ENCODE assay signal across 1 cellular context in the genomic region with DNA sequence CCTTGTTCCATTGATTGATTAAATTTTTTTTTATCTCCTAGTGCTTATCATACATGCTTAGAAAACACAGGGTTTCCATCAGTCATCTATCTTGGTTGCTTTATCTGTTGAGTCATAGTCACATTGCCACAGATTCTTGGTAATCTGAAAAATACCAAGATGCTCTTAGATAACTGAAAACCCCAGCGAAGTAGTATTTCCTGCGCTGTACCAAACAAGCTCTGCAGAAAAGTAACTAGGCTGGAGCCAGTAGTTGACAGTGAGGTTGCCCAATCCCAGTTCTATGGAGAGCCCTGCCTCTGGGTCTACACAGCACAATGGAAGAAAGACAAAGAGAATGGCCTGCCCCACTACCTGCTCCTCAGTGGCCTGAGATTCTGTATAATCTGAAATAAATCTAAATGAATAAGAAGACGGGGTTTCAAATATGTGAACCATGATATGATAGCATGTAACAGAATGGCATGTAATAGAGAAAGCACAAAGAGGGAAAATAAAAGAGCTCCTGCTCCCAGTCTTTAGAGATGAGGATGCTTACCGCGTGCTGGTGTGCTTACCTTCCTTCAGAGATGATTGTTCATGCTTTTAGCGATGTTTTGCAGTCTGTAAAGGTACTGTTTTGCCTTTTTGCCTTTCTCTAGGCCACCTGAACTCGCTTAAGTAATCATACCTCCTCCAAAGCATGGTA.
TF ChIP-seq lines count a peak whose summit lies in the region.

No MANE protein-coding gene starts in this region.

TF ChIP-seq in K562, 482 proteins besides CTCF, POLR2A, EP300 and RAD21 (continued from another document):
- TF ChIP-seq, protein P1, sequence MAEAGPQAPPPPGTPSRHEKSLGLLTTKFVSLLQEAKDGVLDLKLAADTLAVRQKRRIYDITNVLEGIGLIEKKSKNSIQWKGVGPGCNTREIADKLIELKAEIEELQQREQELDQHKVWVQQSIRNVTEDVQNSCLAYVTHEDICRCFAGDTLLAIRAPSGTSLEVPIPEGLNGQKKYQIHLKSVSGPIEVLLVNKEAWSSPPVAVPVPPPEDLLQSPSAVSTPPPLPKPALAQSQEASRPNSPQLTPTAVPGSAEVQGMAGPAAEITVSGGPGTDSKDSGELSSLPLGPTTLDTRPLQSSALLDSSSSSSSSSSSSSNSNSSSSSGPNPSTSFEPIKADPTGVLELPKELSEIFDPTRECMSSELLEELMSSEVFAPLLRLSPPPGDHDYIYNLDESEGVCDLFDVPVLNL (CRISPR knock-in tag; IDR thresholded peaks at IDR 0.05; ENCODE audit: low read depth) = no peak
- TF ChIP-seq, protein P2, sequence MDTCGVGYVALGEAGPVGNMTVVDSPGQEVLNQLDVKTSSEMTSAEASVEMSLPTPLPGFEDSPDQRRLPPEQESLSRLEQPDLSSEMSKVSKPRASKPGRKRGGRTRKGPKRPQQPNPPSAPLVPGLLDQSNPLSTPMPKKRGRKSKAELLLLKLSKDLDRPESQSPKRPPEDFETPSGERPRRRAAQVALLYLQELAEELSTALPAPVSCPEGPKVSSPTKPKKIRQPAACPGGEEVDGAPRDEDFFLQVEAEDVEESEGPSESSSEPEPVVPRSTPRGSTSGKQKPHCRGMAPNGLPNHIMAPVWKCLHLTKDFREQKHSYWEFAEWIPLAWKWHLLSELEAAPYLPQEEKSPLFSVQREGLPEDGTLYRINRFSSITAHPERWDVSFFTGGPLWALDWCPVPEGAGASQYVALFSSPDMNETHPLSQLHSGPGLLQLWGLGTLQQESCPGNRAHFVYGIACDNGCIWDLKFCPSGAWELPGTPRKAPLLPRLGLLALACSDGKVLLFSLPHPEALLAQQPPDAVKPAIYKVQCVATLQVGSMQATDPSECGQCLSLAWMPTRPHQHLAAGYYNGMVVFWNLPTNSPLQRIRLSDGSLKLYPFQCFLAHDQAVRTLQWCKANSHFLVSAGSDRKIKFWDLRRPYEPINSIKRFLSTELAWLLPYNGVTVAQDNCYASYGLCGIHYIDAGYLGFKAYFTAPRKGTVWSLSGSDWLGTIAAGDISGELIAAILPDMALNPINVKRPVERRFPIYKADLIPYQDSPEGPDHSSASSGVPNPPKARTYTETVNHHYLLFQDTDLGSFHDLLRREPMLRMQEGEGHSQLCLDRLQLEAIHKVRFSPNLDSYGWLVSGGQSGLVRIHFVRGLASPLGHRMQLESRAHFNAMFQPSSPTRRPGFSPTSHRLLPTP (IDR thresholded peaks at IDR 0.05; ENCODE audit: borderline replicate concordance, extremely low read depth, insufficient read length) = no peak
- peak; percentile 80 for TF ChIP-seq SMARCC2 (IDR thresholded peaks at IDR 0.05; ENCODE audit: low read depth)
- TF ChIP-seq ZNF174 (CRISPR knock-in tag; IDR thresholded peaks at IDR 0.05) = no peak
- TF ChIP-seq CHD2 (IDR thresholded peaks at IDR 0.05; ENCODE audit: low read depth, low read length) = no peak
- TF ChIP-seq, protein P3, sequence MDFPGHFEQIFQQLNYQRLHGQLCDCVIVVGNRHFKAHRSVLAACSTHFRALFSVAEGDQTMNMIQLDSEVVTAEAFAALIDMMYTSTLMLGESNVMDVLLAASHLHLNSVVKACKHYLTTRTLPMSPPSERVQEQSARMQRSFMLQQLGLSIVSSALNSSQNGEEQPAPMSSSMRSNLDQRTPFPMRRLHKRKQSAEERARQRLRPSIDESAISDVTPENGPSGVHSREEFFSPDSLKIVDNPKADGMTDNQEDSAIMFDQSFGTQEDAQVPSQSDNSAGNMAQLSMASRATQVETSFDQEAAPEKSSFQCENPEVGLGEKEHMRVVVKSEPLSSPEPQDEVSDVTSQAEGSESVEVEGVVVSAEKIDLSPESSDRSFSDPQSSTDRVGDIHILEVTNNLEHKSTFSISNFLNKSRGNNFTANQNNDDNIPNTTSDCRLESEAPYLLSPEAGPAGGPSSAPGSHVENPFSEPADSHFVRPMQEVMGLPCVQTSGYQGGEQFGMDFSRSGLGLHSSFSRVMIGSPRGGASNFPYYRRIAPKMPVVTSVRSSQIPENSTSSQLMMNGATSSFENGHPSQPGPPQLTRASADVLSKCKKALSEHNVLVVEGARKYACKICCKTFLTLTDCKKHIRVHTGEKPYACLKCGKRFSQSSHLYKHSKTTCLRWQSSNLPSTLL (IDR thresholded peaks at IDR 0.05) = no peak
- TF ChIP-seq ZNF354B (CRISPR knock-in tag; IDR thresholded peaks at IDR 0.05) = no peak
- no peak for TF ChIP-seq KAT2B (IDR thresholded peaks at IDR 0.05; ENCODE audit: low read depth, low read length)
- TF ChIP-seq ZNF695 (CRISPR knock-in tag; IDR thresholded peaks at IDR 0.05) = no peak
- TF ChIP-seq ZNF121 (CRISPR knock-in tag; conservative IDR thresholded peaks at IDR 0.05) = no peak
- no peak for TF ChIP-seq HMG20A (CRISPR knock-in tag; conservative IDR thresholded peaks at IDR 0.05)
- TF ChIP-seq FIP1L1 (IDR thresholded peaks at IDR 0.05; ENCODE audit: low read depth, low read length, poor library complexity, severe bottlenecking) = no peak
- TF ChIP-seq RBM39 (optimal IDR thresholded peaks at IDR 0.05; ENCODE audit: low read depth, low read length) = no peak
- peak; percentile 97 for TF ChIP-seq FOSL1 (tag; conservative IDR thresholded peaks at IDR 0.05)
- TF ChIP-seq, protein P4, sequence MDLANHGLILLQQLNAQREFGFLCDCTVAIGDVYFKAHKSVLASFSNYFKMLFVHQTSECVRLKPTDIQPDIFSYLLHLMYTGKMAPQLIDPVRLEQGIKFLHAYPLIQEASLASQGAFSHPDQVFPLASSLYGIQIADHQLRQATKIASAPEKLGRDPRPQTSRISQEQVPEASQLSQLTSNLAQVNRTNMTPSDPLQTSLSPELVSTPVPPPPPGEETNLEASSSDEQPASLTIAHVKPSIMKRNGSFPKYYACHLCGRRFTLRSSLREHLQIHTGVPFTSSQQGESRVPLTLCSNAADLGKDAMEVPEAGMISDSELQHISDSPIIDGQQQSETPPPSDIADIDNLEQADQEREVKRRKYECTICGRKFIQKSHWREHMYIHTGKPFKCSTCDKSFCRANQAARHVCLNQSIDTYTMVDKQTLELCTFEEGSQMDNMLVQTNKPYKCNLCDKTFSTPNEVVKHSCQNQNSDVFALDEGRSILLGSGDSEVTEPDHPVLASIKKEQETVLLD (IDR thresholded peaks at IDR 0.05) = 0 out of 2 replicates have a peak, but pooled peaks have one; percentile 19
- TF ChIP-seq ZNF766 (CRISPR knock-in tag; conservative IDR thresholded peaks at IDR 0.05) = peak; percentile 38; the same call in 1 of the 2 replicates
- TF ChIP-seq MTA1 (IDR thresholded peaks at IDR 0.05; ENCODE audit: borderline replicate concordance) = peak; percentile 77
- TF ChIP-seq ZNF253 (CRISPR knock-in tag; conservative IDR thresholded peaks at IDR 0.05) = no peak
- 0 out of 2 replicates have a peak, but pooled peaks have one; percentile 14 for TF ChIP-seq LEF1 (IDR thresholded peaks at IDR 0.05)
- no peak for TF ChIP-seq TOE1 (IDR thresholded peaks at IDR 0.05; ENCODE audit: borderline replicate concordance)
- TF ChIP-seq TOE1 (CRISPR knock-in tag; IDR thresholded peaks at IDR 0.05; ENCODE audit: borderline replicate concordance, low read depth) = no peak
- no peak for TF ChIP-seq GATAD2B (IDR thresholded peaks at IDR 0.05; ENCODE audit: borderline replicate concordance)
- no peak for TF ChIP-seq SNIP1 (IDR thresholded peaks at IDR 0.05; ENCODE audit: low read depth)
- TF ChIP-seq, protein P5, sequence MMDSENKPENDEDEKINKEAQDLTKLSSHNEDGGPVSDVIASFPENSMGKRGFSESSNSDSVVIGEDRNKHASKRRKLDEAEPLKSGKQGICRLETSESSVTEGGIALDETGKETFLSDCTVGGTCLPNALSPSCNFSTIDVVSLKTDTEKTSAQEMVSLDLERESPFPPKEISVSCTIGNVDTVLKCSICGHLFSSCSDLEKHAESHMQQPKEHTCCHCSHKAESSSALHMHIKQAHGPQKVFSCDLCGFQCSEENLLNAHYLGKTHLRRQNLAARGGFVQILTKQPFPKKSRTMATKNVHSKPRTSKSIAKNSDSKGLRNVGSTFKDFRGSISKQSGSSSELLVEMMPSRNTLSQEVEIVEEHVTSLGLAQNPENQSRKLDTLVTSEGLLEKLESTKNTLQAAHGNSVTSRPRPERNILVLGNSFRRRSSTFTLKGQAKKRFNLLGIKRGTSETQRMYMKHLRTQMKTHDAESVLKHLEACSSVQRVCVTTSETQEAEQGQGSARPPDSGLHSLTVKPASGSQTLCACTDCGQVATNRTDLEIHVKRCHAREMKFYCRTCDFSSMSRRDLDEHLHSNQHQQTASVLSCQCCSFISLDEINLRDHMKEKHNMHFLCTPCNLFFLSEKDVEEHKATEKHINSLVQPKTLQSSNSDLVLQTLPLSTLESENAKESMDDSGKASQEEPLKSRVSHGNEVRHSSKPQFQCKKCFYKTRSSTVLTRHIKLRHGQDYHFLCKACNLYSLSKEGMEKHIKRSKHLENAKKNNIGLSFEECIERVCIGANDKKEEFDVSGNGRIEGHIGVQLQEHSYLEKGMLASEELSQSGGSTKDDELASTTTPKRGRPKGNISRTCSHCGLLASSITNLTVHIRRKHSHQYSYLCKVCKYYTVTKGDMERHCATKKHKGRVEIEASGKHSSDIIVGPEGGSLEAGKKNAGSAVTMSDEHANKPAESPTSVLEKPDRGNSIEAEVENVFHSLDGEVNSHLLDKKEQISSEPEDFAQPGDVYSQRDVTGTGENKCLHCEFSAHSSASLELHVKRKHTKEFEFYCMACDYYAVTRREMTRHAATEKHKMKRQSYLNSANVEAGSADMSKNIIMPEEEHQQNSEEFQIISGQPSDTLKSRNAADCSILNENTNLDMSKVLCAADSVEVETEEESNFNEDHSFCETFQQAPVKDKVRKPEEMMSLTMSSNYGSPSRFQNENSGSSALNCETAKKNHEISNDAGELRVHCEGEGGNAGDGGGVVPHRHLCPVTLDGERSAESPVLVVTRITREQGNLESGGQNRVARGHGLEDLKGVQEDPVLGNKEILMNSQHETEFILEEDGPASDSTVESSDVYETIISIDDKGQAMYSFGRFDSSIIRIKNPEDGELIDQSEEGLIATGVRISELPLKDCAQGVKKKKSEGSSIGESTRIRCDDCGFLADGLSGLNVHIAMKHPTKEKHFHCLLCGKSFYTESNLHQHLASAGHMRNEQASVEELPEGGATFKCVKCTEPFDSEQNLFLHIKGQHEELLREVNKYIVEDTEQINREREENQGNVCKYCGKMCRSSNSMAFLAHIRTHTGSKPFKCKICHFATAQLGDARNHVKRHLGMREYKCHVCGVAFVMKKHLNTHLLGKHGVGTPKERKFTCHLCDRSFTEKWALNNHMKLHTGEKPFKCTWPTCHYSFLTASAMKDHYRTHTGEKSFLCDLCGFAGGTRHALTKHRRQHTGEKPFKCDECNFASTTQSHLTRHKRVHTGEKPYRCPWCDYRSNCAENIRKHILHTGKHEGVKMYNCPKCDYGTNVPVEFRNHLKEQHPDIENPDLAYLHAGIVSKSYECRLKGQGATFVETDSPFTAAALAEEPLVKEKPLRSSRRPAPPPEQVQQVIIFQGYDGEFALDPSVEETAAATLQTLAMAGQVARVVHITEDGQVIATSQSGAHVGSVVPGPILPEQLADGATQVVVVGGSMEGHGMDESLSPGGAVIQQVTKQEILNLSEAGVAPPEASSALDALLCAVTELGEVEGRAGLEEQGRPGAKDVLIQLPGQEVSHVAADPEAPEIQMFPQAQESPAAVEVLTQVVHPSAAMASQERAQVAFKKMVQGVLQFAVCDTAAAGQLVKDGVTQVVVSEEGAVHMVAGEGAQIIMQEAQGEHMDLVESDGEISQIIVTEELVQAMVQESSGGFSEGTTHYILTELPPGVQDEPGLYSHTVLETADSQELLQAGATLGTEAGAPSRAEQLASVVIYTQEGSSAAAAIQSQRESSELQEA (IDR thresholded peaks at IDR 0.05; ENCODE audit: low read depth) = no peak
- no peak for TF ChIP-seq NONO (IDR thresholded peaks at IDR 0.05; ENCODE audit: low read depth in 2 of 2, low read length in 1 of 2)
- TF ChIP-seq ILF3 (IDR thresholded peaks at IDR 0.05; ENCODE audit: borderline replicate concordance) = no peak
- no peak for TF ChIP-seq TCF3 (CRISPR knock-in tag; IDR thresholded peaks at IDR 0.05)
- no peak for TF ChIP-seq HSF4 (CRISPR knock-in tag; IDR thresholded peaks at IDR 0.05; ENCODE audit: borderline replicate concordance)
- no peak for TF ChIP-seq CHD1 (IDR thresholded peaks at IDR 0.05; ENCODE audit: low read length)
- TF ChIP-seq, protein P6, sequence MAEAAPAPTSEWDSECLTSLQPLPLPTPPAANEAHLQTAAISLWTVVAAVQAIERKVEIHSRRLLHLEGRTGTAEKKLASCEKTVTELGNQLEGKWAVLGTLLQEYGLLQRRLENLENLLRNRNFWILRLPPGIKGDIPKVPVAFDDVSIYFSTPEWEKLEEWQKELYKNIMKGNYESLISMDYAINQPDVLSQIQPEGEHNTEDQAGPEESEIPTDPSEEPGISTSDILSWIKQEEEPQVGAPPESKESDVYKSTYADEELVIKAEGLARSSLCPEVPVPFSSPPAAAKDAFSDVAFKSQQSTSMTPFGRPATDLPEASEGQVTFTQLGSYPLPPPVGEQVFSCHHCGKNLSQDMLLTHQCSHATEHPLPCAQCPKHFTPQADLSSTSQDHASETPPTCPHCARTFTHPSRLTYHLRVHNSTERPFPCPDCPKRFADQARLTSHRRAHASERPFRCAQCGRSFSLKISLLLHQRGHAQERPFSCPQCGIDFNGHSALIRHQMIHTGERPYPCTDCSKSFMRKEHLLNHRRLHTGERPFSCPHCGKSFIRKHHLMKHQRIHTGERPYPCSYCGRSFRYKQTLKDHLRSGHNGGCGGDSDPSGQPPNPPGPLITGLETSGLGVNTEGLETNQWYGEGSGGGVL (CRISPR knock-in tag; IDR thresholded peaks at IDR 0.05) = no peak
